In the genomic region with DNA sequence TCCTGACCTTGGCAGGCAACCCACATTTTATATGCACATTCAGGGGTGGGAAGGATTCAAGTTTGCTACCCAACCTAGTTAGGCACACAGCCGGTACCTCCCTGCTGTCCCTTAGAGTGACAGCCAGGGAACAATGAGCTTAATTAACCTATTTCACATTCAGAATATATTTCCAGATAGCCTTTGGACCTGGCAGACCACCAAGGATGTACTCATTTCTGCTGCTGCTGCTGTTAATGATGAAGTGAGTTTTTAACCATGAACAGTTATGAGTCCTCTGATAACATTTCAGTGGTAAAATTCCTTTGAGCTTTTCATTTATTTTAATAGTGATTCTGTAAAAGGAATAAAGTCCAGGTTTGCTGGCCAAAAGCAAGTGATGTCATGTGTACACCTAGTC, we compare ENCODE assay signal across 18 cellular contexts.
A peak's percentile ranks its signal among the peaks of the same experiment; 100 is the strongest.
DNase-seq lines count a peak whose midpoint lies in the region; TF ChIP-seq lines count a peak whose summit lies in the region.
"Had no signal": no experiment of that assay in that cellular context is flagged by ENCODE, and none has a peak within 500 bp of the region (broad histone marks: within the 10 kb centered on the region; RNA-seq: fewer than 3 reads in every experiment).

No MANE protein-coding gene starts in this region.

- H3K36me3 ChIP-seq in uterus: no peaks in the 10 kb centered on the region
- H3K36me3 ChIP-seq: BLaER1 treated with 17β-estradiol and CSF1 and Interleukin-3, amounts not matched to agents 10 nM and 100 nM; gastroesophageal sphincter; lower lobe of right lung; thyroid gland had no signal

- no peaks in the 10 kb centered on the region for H3K9me3 ChIP-seq in uterus
- H3K9me3 ChIP-seq: BLaER1 treated with 17β-estradiol and CSF1 and Interleukin-3, amounts not matched to agents 10 nM and 100 nM; gastroesophageal sphincter; lower lobe of right lung; thyroid gland had no signal

- DNase-seq in EL: peak; percentile 4
- DNase-seq in NCI-H1417 (lab: John Stamatoyannopoulos, UW): peak in 2 of 3 experiments; percentile 57 to 93
- peak; percentile 40 for DNase-seq in astrocyte of the hippocampus (ENCODE audit: low read depth, low spot score)
- peak; percentile 23 for DNase-seq in mucosa of gallbladder (ENCODE audit: low spot score)
- no peak for DNase-seq in activated CD4-positive, alpha-beta T cell treated with anti-CD3 and anti-CD28 coated beads for 4 hours
- DNase-seq in DMS114 treated with DMSO at 0.1 percent for 48 hours (lab: John Stamatoyannopoulos, UW; ENCODE audit: unreplicated experiment): no peak
- DNase-seq in uterus: no peak
- DNase-seq: activated CD4-positive, alpha-beta memory T cell treated with anti-CD3 and anti-CD28 coated beads for 36 hours; activated naive CD8-positive, alpha-beta T cell treated with anti-CD3 and anti-CD28 coated beads, Interleukin-2, amount 10 ng/mL, durations not matched to agents 7 days and 5 days; activated T-cell treated with anti-CD3 and anti-CD28 coated beads, Interleukin-2, amount 50 U/mL, for 72 hours; effector memory CD8-positive, alpha-beta T cell; IMR-90; lower lobe of right lung; naive thymus-derived CD8-positive, alpha-beta T cell; PC-3; thyroid gland had no signal

- no peaks in the 10 kb centered on the region for H3K4me1 ChIP-seq in uterus
- H3K4me1 ChIP-seq: thyroid gland had no signal

- no peak for TF ChIP-seq POLR2A in uterus (IDR thresholded peaks at IDR 0.05)

- H3K27ac ChIP-seq in uterus: no peak overlapping the region
- H3K27ac ChIP-seq: gastroesophageal sphincter, lower lobe of right lung, thyroid gland had no signal

- no peaks in the 10 kb centered on the region for H3K27me3 ChIP-seq in uterus
- H3K27me3 ChIP-seq: BLaER1 treated with 17β-estradiol and CSF1 and Interleukin-3, amounts not matched to agents 10 nM and 100 nM; gastroesophageal sphincter; thyroid gland had no signal

- H3K4me3 ChIP-seq in uterus: no peak overlapping the region
- H3K4me3 ChIP-seq: BLaER1 treated with 17β-estradiol and CSF1 and Interleukin-3, amounts not matched to agents 10 nM and 100 nM; gastroesophageal sphincter; lower lobe of right lung; thyroid gland had no signal

- no peak for TF ChIP-seq CTCF in uterus (IDR thresholded peaks at IDR 0.05)

- intact Hi-C loops in uterus (cut with DNase I; ENCODE audit: low total_unique reads): no loop called here

Comparison
In these comparisons a context has a peak if more than half of its experiments do, and no peak if none do; other contexts are left out.
1. DNase-seq: peak in EL (single experiment), NCI-H1417 (2 of 3), astrocyte of the hippocampus (single experiment) and mucosa of gallbladder (single experiment); none in activated CD4-positive, alpha-beta T cell treated with anti-CD3 and anti-CD28 coated beads for 4 hours (0 of 2), DMS114 treated with DMSO at 0.1 percent for 48 hours (single experiment) and uterus (0 of 2).